9 cellular contexts compared by ENCODE assay signal in the genomic region with DNA sequence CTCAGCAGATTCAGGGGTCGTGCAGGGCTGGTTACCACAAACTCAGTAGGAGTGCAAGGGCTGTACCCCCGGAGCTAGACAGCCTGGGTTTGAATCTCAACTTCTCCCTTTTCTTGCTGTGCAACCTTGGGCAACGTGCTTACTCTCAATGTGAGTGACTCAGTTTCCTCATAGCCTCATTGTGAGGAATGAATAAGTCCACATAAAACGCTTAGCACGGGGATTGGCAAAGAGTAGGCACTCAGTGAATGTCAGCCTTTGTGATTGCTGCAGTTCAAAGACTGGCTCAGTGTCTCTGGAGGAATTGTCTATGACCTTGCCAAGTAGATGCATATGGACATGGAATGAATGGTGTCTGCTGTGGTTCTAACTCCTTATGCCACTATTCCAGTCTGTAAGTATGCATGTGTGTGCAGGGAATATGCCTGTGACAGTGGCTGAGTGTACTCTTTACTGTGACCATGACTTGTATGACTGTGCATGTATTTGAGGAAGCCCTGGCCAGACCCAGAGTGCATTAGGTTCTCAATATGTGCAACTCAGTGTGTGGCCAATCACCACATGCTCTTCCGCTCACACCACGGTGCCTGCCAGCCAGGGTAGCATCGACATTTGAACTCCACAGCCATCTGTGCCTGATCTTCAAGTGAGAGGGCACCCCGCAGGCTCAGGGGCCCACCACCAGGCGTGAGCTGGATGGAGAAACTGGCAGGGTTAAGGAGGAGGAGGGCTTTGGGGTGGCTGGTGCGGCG. TPM values are rescaled to one million over a fixed set of nuclear protein-coding genes. Genes with fewer than 3 reads are reported as not detected.
A peak's percentile ranks its signal among the peaks of the same experiment; 100 is the strongest.
DNase-seq lines count a peak whose midpoint lies in the region; ATAC-seq, FAIRE-seq and TF ChIP-seq lines count a peak whose summit lies in the region.
"Had no signal": no experiment of that assay in that cellular context is flagged by ENCODE, and none has a peak within 500 bp of the region (broad histone marks: within the 10 kb centered on the region; RNA-seq: fewer than 3 reads in every experiment).

No MANE protein-coding gene starts in this region.

- H3K27me3 Mint-ChIP-seq in activated CD8-positive, alpha-beta T cell treated with anti-CD3 and anti-CD28 coated beads for 36 hours: no peaks in the 10 kb centered on the region

- H3K27ac Mint-ChIP-seq in activated CD8-positive, alpha-beta T cell treated with anti-CD3 and anti-CD28 coated beads for 36 hours: peak overlapping the region; percentile 98

- no peak for ATAC-seq in activated CD8-positive, alpha-beta T cell treated with anti-CD3 and anti-CD28 coated beads for 36 hours
- ATAC-seq in gastroesophageal sphincter (no peak), pancreas (peak in 2 of 4 donors; percentile 10 to 11), HG03039 (IDR thresholded peaks at IDR 0.05; ENCODE audit: unreplicated experiment) (no peak)

- H3K36me3 ChIP-seq in HUES48 (ENCODE audit: control insufficient read depth, insufficient read depth, low read length) (no peaks in the 10 kb centered on the region), gastroesophageal sphincter (peaks cover 0 to 12% of the 10 kb centered on the region in 2 donors), pancreas (no peaks in the 10 kb centered on the region)

- H3K4me1 Mint-ChIP-seq in activated CD8-positive, alpha-beta T cell treated with anti-CD3 and anti-CD28 coated beads for 36 hours (ENCODE audit: low read depth): peaks cover 23% of the 10 kb centered on the region

- POLR2A ChIA-PET in activated CD8-positive, alpha-beta T cell treated with anti-CD3 and anti-CD28 coated beads for 36 hours (lab: Charles Lee): interaction anchor here (0.6 to 3.1 kb wide), 11 partner anchors 10 to 370 kb away, joined by 3 to 14 read pairs (median 3); a partner anchor contains a TSS

- WGBS in gastroesophageal sphincter (ENCODE audit: low coverage in 1 of 2), 2 donors: 26 to 27% methylated on average over 5 of the region's 12 CpGs
- WGBS in pancreas, 2 donors: 51 to 52% methylated on average over 12 of the region's 12 CpGs

- intact Hi-C loops in activated CD8-positive, alpha-beta T cell treated with anti-CD3 and anti-CD28 coated beads for 36 hours (cut with micrococcal nuclease): no loop called here
- intact Hi-C loops in pancreas (cut with DNase I): no loop called here

- H3K27me3 ChIP-seq in HUES48 (ENCODE audit: control insufficient read depth, insufficient read depth, low read length): no peaks in the 10 kb centered on the region
- no peaks in the 10 kb centered on the region for H3K27me3 ChIP-seq in gastroesophageal sphincter
- H3K27me3 ChIP-seq in pancreas: no peaks in the 10 kb centered on the region

- H3K27ac ChIP-seq in HUES48 (ENCODE audit: low read depth, low read length) (peak overlapping the region; percentile 63), gastroesophageal sphincter (peak overlapping the region; percentile 64 to 92 (median 90)), pancreas (peak overlapping the region; percentile 61 to 83 (median 79))

- no peak for FAIRE-seq in pancreas (lab: Jason Lieb, UNC)

- DNase-seq in AG09309 (ENCODE audit: low read depth): no peak
- peak; percentile 42 for DNase-seq in activated CD8-positive, alpha-beta T cell treated with anti-CD3 and anti-CD28 coated beads for 36 hours
- DNase-seq in pancreas: peak in 3 of 6 donors; percentile 42 to 76 (median 53)
- no peak for DNase-seq in NCI-H526 treated with DMSO at 0.1 percent for 48 hours (lab: John Stamatoyannopoulos, UW)
- no peak for DNase-seq in NCI-H524 (lab: John Stamatoyannopoulos, UW)

- H3K4me3 Mint-ChIP-seq in activated CD8-positive, alpha-beta T cell treated with anti-CD3 and anti-CD28 coated beads for 36 hours: peak overlapping the region; percentile 99

- TF ChIP-seq CTCF in AG09309 (IDR thresholded peaks at IDR 0.05; ENCODE audit: control insufficient read depth, insufficient read depth, low read depth, low read length, missing control alignments): no peak
- TF ChIP-seq CTCF in activated CD8-positive, alpha-beta T cell treated with anti-CD3 and anti-CD28 coated beads for 36 hours (IDR thresholded peaks at IDR 0.05): no peak
- no peak for TF ChIP-seq CTCF in gastroesophageal sphincter (IDR thresholded peaks at IDR 0.05)
- no peak for TF ChIP-seq CTCF in pancreas (IDR thresholded peaks at IDR 0.05)

- peaks cover 1% of the 10 kb centered on the region for H3K36me3 Mint-ChIP-seq in activated CD8-positive, alpha-beta T cell treated with anti-CD3 and anti-CD28 coated beads for 36 hours (ENCODE audit: low read depth)

- H3K9ac ChIP-seq in HUES48 (ENCODE audit: low read depth, low read length): peak overlapping the region; percentile 14; the same call in 1 of the 2 replicates

- no peaks in the 10 kb centered on the region for H3K9me3 ChIP-seq in HUES48 (ENCODE audit: control insufficient read depth, insufficient read depth, low read length)
- no peaks in the 10 kb centered on the region for H3K9me3 ChIP-seq in gastroesophageal sphincter
- no peaks in the 10 kb centered on the region for H3K9me3 ChIP-seq in pancreas

- H3K9me3 Mint-ChIP-seq in activated CD8-positive, alpha-beta T cell treated with anti-CD3 and anti-CD28 coated beads for 36 hours: no peaks in the 10 kb centered on the region

- CTCF ChIA-PET in activated CD8-positive, alpha-beta T cell treated with anti-CD3 and anti-CD28 coated beads for 36 hours (lab: Charles Lee): interaction anchor here (0.8 to 1.9 kb wide), 14 partner anchors 9 to 105 kb away, joined by 3 to 8 read pairs (median 4); a partner anchor contains a TSS

- H3K4me3 ChIP-seq in AG09309 (ENCODE audit: control insufficient read depth, low read depth, low read length) (peak overlapping the region; percentile 44), HUES48 (ENCODE audit: low read depth, low read length) (peak overlapping the region; percentile 55), gastroesophageal sphincter (peak overlapping the region; percentile 29 to 68), pancreas (peak overlapping the region in 3 of 4 donors; percentile 12 to 67 (median 32))

- H3K4me1 ChIP-seq in HUES48 (ENCODE audit: control insufficient read depth, insufficient read depth, low read length) (peaks cover 5% of the 10 kb centered on the region; the same call in 1 of the 2 replicates), gastroesophageal sphincter (peaks cover 0 to 56% (median 26%) of the 10 kb centered on the region in 3 donors), pancreas (peaks cover 11 to 14% (median 11%) of the 10 kb centered on the region in 3 donors)

- TF ChIP-seq POLR2A in gastroesophageal sphincter (IDR thresholded peaks at IDR 0.05): no peak

- no peak for TF ChIP-seq EP300 in gastroesophageal sphincter (IDR thresholded peaks at IDR 0.05)

RNA-seq across cellular contexts. Expression of a gene that starts 0.9 kb away (rescaled TPM):
- total RNA-seq in activated CD8-positive, alpha-beta T cell treated with anti-CD3 and anti-CD28 coated beads for 36 hours: 1 to 10 TPM; 3.3 to 4.1 TPM
- total RNA-seq in gastroesophageal sphincter (1 to 10 TPM; 2.4 to 8.8 (median 4.0) TPM), pancreas (1 to 10 TPM in 1 of 6 donors, under 1 TPM in 5; 0.46 to 1.3 (median 0.65) TPM)
- polyA plus RNA-seq in pancreas: 1 to 10 TPM; 1.6 to 2.1 TPM

RNA-seq across cellular contexts. Expression of a gene that starts 0.9 kb away (rescaled TPM):
- total RNA-seq in activated CD8-positive, alpha-beta T cell treated with anti-CD3 and anti-CD28 coated beads for 36 hours: 10 to 100 TPM; 23.2 to 23.4 TPM
- total RNA-seq in gastroesophageal sphincter: 10 to 100 TPM in 1 of 4 donors, 1 to 10 TPM in 3; 4.2 to 12.3 (median 7.9) TPM
- 1 to 10 TPM; 2.6 to 6.6 (median 5.0) TPM for total RNA-seq in pancreas
- 10 to 100 TPM; 13.0 to 15.6 TPM for polyA plus RNA-seq in pancreas

RNA-seq across cellular contexts. Expression of a gene that starts 3.3 kb away (rescaled TPM):
- total RNA-seq in activated CD8-positive, alpha-beta T cell treated with anti-CD3 and anti-CD28 coated beads for 36 hours: not detected
- total RNA-seq in gastroesophageal sphincter: 10 to 100 TPM in 2 of 4 donors, 1 to 10 TPM in 2; 4.8 to 12.3 (median 7.9) TPM
- 1 to 10 TPM; 3.1 to 7.1 (median 5.7) TPM for total RNA-seq in pancreas
- polyA plus RNA-seq in pancreas: 10 to 100 TPM in 1 of 2 donors, 1 to 10 TPM in 1; 8.2 to 11.7 TPM

RNA-seq across cellular contexts. Expression of a gene that starts 7.9 kb away (rescaled TPM):
- 100 to 1,000 TPM; 132 to 133 TPM for total RNA-seq in activated CD8-positive, alpha-beta T cell treated with anti-CD3 and anti-CD28 coated beads for 36 hours
- 10 to 100 TPM; 37.3 to 85.4 (median 64.9) TPM for total RNA-seq in gastroesophageal sphincter
- 10 to 100 TPM; 47.1 to 81.6 (median 55.1) TPM for total RNA-seq in pancreas
- polyA plus RNA-seq in pancreas: 100 to 1,000 TPM; 101 to 117 TPM

RNA-seq across cellular contexts. Expression of a gene that starts 21.2 kb away (rescaled TPM):
- total RNA-seq in activated CD8-positive, alpha-beta T cell treated with anti-CD3 and anti-CD28 coated beads for 36 hours: not detected
- total RNA-seq in gastroesophageal sphincter: not detected
- under 1 TPM in 1 of 6 donors, not detected in 5; 0.12 TPM for total RNA-seq in pancreas
- 1 to 10 TPM in 1 of 2 donors, under 1 TPM in 1; 0.15 to 2.1 TPM for polyA plus RNA-seq in pancreas
- total RNA-seq: pulmonary artery endothelial cell had no signal
